ENCODE assay signal across 1 cellular context in the genomic region with DNA sequence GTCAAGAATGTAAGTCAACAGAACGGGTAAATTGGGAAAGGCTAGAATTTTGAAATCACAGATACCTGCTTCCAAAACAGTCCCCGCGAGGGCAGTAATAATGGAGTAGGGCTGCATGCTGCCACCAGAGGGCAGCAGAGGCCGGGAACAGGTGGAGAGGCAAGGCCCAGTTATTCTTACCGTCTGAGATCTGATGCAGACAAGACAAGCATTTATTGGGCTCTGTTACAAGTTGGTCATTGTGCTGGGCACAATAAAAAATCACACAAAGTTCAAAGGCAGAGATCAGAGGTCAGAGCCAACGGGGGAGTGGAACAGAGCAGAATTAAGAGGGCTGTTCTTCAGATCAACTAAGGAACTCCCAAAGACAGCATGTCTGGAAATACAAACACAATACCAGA.
A peak's percentile ranks its signal among the peaks of the same experiment; 100 is the strongest.
TF ChIP-seq lines count a peak whose summit lies in the region.

No MANE protein-coding gene starts in this region.

TF ChIP-seq in HepG2, 621 proteins besides CTCF, POLR2A, EP300 and RAD21 (continues in another document):
- TF ChIP-seq, protein P1, sequence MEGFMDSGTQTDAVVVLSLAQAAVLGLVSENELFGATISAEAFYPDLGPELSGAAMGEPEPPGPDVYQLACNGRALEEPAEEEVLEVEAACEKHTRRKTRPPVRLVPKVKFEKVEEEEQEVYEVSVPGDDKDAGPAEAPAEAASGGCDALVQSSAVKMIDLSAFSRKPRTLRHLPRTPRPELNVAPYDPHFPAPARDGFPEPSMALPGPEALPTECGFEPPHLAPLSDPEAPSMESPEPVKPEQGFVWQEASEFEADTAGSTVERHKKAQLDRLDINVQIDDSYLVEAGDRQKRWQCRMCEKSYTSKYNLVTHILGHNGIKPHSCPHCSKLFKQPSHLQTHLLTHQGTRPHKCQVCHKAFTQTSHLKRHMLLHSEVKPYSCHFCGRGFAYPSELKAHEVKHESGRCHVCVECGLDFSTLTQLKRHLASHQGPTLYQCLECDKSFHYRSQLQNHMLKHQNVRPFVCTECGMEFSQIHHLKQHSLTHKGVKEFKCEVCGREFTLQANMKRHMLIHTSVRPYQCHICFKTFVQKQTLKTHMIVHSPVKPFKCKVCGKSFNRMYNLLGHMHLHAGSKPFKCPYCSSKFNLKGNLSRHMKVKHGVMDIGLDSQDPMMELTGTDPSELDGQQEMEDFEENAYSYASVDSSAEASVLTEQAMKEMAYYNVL (CRISPR knock-in tag; IDR thresholded peaks at IDR 0.05; ENCODE audit: borderline replicate concordance), result 0 out of 2 replicates have a peak, but pooled peaks have one; percentile 31
- TF ChIP-seq FOSL2 (CRISPR knock-in tag; IDR thresholded peaks at IDR 0.05), result peak; percentile 29; the same call in 1 of the 2 replicates
- TF ChIP-seq ZMYM3 (CRISPR knock-in tag; IDR thresholded peaks at IDR 0.05), result no peak
- TF ChIP-seq ZFP37 (CRISPR knock-in tag; IDR thresholded peaks at IDR 0.05; ENCODE audit: borderline replicate concordance), result no peak
- TF ChIP-seq KLF12 (CRISPR knock-in tag; IDR thresholded peaks at IDR 0.05; ENCODE audit: borderline replicate concordance), result no peak
- TF ChIP-seq, protein P2, sequence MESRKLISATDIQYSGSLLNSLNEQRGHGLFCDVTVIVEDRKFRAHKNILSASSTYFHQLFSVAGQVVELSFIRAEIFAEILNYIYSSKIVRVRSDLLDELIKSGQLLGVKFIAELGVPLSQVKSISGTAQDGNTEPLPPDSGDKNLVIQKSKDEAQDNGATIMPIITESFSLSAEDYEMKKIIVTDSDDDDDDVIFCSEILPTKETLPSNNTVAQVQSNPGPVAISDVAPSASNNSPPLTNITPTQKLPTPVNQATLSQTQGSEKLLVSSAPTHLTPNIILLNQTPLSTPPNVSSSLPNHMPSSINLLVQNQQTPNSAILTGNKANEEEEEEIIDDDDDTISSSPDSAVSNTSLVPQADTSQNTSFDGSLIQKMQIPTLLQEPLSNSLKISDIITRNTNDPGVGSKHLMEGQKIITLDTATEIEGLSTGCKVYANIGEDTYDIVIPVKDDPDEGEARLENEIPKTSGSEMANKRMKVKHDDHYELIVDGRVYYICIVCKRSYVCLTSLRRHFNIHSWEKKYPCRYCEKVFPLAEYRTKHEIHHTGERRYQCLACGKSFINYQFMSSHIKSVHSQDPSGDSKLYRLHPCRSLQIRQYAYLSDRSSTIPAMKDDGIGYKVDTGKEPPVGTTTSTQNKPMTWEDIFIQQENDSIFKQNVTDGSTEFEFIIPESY (CRISPR knock-in tag; IDR thresholded peaks at IDR 0.05), result no peak
- no peak for TF ChIP-seq ZNF598 (CRISPR knock-in tag; IDR thresholded peaks at IDR 0.05; ENCODE audit: borderline replicate concordance)
- no peak for TF ChIP-seq JUND (CRISPR knock-in tag; IDR thresholded peaks at IDR 0.05)
- 0 out of 2 replicates have a peak, but pooled peaks have one; percentile 48 for TF ChIP-seq ZNF350 (CRISPR knock-in tag; IDR thresholded peaks at IDR 0.05; ENCODE audit: borderline replicate concordance, low read depth)
- TF ChIP-seq, protein P3, sequence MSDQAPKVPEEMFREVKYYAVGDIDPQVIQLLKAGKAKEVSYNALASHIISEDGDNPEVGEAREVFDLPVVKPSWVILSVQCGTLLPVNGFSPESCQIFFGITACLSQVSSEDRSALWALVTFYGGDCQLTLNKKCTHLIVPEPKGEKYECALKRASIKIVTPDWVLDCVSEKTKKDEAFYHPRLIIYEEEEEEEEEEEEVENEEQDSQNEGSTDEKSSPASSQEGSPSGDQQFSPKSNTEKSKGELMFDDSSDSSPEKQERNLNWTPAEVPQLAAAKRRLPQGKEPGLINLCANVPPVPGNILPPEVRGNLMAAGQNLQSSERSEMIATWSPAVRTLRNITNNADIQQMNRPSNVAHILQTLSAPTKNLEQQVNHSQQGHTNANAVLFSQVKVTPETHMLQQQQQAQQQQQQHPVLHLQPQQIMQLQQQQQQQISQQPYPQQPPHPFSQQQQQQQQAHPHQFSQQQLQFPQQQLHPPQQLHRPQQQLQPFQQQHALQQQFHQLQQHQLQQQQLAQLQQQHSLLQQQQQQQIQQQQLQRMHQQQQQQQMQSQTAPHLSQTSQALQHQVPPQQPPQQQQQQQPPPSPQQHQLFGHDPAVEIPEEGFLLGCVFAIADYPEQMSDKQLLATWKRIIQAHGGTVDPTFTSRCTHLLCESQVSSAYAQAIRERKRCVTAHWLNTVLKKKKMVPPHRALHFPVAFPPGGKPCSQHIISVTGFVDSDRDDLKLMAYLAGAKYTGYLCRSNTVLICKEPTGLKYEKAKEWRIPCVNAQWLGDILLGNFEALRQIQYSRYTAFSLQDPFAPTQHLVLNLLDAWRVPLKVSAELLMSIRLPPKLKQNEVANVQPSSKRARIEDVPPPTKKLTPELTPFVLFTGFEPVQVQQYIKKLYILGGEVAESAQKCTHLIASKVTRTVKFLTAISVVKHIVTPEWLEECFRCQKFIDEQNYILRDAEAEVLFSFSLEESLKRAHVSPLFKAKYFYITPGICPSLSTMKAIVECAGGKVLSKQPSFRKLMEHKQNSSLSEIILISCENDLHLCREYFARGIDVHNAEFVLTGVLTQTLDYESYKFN (CRISPR knock-in tag; conservative IDR thresholded peaks at IDR 0.05), result 0 out of 2 replicates have a peak, but pooled peaks have one; percentile 21
- no peak for TF ChIP-seq CHD2 (IDR thresholded peaks at IDR 0.05; ENCODE audit: low read depth, low read length)
- TF ChIP-seq, protein P4, sequence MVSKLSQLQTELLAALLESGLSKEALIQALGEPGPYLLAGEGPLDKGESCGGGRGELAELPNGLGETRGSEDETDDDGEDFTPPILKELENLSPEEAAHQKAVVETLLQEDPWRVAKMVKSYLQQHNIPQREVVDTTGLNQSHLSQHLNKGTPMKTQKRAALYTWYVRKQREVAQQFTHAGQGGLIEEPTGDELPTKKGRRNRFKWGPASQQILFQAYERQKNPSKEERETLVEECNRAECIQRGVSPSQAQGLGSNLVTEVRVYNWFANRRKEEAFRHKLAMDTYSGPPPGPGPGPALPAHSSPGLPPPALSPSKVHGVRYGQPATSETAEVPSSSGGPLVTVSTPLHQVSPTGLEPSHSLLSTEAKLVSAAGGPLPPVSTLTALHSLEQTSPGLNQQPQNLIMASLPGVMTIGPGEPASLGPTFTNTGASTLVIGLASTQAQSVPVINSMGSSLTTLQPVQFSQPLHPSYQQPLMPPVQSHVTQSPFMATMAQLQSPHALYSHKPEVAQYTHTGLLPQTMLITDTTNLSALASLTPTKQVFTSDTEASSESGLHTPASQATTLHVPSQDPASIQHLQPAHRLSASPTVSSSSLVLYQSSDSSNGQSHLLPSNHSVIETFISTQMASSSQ (IDR thresholded peaks at IDR 0.05; ENCODE audit: low read depth), result no peak
- TF ChIP-seq, protein P4 (CRISPR knock-in tag; IDR thresholded peaks at IDR 0.05; ENCODE audit: borderline replicate concordance), result no peak
- TF ChIP-seq ZBTB38 (CRISPR knock-in tag; IDR thresholded peaks at IDR 0.05), result no peak
- TF ChIP-seq ZNF138 (CRISPR knock-in tag; IDR thresholded peaks at IDR 0.05; ENCODE audit: low read depth), result no peak
- TF ChIP-seq, protein P5, sequence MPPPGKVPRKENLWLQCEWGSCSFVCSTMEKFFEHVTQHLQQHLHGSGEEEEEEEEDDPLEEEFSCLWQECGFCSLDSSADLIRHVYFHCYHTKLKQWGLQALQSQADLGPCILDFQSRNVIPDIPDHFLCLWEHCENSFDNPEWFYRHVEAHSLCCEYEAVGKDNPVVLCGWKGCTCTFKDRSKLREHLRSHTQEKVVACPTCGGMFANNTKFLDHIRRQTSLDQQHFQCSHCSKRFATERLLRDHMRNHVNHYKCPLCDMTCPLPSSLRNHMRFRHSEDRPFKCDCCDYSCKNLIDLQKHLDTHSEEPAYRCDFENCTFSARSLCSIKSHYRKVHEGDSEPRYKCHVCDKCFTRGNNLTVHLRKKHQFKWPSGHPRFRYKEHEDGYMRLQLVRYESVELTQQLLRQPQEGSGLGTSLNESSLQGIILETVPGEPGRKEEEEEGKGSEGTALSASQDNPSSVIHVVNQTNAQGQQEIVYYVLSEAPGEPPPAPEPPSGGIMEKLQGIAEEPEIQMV (CRISPR knock-in tag; IDR thresholded peaks at IDR 0.05; ENCODE audit: low read depth), result 0 out of 2 replicates have a peak, but pooled peaks have one; percentile 44
- 0 out of 2 replicates have a peak, but pooled peaks have one; percentile 26 for TF ChIP-seq KDM5B (CRISPR knock-in tag; IDR thresholded peaks at IDR 0.05; ENCODE audit: borderline replicate concordance)
- TF ChIP-seq, protein P6, sequence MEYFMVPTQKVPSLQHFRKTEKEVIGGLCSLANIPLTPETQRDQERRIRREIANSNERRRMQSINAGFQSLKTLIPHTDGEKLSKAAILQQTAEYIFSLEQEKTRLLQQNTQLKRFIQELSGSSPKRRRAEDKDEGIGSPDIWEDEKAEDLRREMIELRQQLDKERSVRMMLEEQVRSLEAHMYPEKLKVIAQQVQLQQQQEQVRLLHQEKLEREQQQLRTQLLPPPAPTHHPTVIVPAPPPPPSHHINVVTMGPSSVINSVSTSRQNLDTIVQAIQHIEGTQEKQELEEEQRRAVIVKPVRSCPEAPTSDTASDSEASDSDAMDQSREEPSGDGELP (IDR thresholded peaks at IDR 0.05; ENCODE audit: borderline replicate concordance, low read depth), result no peak
- no peak for TF ChIP-seq ZNF543 (CRISPR knock-in tag; IDR thresholded peaks at IDR 0.05)
- 0 out of 2 replicates have a peak, but pooled peaks have one; percentile 39 for TF ChIP-seq SAP130 (CRISPR knock-in tag; IDR thresholded peaks at IDR 0.05; ENCODE audit: low read depth)
- TF ChIP-seq ZNF780A (CRISPR knock-in tag; IDR thresholded peaks at IDR 0.05), result no peak
- peak; percentile 54 for TF ChIP-seq SALL1 (CRISPR knock-in tag; IDR thresholded peaks at IDR 0.05)
- peak; percentile 61 for TF ChIP-seq ZFX (CRISPR knock-in tag; IDR thresholded peaks at IDR 0.05; ENCODE audit: low read depth)
- TF ChIP-seq, protein P7, sequence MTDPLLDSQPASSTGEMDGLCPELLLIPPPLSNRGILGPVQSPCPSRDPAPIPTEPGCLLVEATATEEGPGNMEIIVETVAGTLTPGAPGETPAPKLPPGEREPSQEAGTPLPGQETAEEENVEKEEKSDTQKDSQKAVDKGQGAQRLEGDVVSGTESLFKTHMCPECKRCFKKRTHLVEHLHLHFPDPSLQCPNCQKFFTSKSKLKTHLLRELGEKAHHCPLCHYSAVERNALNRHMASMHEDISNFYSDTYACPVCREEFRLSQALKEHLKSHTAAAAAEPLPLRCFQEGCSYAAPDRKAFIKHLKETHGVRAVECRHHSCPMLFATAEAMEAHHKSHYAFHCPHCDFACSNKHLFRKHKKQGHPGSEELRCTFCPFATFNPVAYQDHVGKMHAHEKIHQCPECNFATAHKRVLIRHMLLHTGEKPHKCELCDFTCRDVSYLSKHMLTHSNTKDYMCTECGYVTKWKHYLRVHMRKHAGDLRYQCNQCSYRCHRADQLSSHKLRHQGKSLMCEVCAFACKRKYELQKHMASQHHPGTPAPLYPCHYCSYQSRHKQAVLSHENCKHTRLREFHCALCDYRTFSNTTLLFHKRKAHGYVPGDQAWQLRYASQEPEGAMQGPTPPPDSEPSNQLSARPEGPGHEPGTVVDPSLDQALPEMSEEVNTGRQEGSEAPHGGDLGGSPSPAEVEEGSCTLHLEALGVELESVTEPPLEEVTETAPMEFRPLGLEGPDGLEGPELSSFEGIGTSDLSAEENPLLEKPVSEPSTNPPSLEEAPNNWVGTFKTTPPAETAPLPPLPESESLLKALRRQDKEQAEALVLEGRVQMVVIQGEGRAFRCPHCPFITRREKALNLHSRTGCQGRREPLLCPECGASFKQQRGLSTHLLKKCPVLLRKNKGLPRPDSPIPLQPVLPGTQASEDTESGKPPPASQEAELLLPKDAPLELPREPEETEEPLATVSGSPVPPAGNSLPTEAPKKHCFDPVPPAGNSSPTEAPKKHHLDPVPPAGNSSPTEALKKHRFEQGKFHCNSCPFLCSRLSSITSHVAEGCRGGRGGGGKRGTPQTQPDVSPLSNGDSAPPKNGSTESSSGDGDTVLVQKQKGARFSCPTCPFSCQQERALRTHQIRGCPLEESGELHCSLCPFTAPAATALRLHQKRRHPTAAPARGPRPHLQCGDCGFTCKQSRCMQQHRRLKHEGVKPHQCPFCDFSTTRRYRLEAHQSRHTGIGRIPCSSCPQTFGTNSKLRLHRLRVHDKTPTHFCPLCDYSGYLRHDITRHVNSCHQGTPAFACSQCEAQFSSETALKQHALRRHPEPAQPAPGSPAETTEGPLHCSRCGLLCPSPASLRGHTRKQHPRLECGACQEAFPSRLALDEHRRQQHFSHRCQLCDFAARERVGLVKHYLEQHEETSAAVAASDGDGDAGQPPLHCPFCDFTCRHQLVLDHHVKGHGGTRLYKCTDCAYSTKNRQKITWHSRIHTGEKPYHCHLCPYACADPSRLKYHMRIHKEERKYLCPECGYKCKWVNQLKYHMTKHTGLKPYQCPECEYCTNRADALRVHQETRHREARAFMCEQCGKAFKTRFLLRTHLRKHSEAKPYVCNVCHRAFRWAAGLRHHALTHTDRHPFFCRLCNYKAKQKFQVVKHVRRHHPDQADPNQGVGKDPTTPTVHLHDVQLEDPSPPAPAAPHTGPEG (CRISPR knock-in tag; IDR thresholded peaks at IDR 0.05), result no peak
- peak; percentile 52; the same call in 1 of the 2 replicates for TF ChIP-seq ERF (CRISPR knock-in tag; IDR thresholded peaks at IDR 0.05)
- TF ChIP-seq, protein P8, sequence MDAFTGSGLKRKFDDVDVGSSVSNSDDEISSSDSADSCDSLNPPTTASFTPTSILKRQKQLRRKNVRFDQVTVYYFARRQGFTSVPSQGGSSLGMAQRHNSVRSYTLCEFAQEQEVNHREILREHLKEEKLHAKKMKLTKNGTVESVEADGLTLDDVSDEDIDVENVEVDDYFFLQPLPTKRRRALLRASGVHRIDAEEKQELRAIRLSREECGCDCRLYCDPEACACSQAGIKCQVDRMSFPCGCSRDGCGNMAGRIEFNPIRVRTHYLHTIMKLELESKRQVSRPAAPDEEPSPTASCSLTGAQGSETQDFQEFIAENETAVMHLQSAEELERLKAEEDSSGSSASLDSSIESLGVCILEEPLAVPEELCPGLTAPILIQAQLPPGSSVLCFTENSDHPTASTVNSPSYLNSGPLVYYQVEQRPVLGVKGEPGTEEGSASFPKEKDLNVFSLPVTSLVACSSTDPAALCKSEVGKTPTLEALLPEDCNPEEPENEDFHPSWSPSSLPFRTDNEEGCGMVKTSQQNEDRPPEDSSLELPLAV (CRISPR knock-in tag; conservative IDR thresholded peaks at IDR 0.05; ENCODE audit: low read depth), result no peak
- 0 out of 2 replicates have a peak, but pooled peaks have one; percentile 8 for TF ChIP-seq ZNF567 (CRISPR knock-in tag; IDR thresholded peaks at IDR 0.05; ENCODE audit: borderline replicate concordance)
- no peak for TF ChIP-seq ONECUT2 (CRISPR knock-in tag; IDR thresholded peaks at IDR 0.05)
- TF ChIP-seq ZNF331 (CRISPR knock-in tag; IDR thresholded peaks at IDR 0.05), result 0 out of 2 replicates have a peak, but pooled peaks have one; percentile 15
- TF ChIP-seq MYC (CRISPR knock-in tag; IDR thresholded peaks at IDR 0.05; ENCODE audit: borderline replicate concordance), result no peak
- TF ChIP-seq HOXA3 (CRISPR knock-in tag; IDR thresholded peaks at IDR 0.05), result peak; percentile 33; the same call in 1 of the 2 replicates
